In the genomic region with DNA sequence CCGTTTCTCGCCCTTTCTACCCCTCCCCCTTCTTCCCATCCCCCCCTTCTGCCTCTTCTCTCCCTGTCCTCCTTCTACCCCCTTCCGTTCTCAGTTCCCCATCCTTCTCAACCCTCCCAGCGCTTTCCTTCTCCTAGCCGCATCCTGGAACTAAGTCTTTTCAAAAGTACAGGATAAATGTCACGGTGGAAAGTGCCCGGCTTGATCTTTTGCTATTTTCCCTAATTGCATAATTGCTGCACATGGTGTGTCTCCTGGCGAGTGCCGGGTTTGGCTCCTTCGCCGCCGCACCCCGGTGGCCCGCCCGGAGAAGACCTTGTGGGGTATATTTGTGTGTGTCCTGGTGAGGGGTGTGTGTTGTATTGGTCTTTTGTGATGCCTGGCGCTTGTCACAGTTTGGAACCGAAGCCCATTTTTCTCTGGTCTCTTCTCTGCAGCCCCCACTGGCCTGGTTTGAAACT, we compare ENCODE assay signal across 8 cellular contexts. TPM values are rescaled to one million over a fixed set of nuclear protein-coding genes. Genes with fewer than 3 reads are reported as not detected.
DNase-seq lines count a peak whose midpoint lies in the region; ATAC-seq and TF ChIP-seq lines count a peak whose summit lies in the region.

No MANE protein-coding gene starts in this region.

- peaks cover 32% of the 10 kb centered on the region for H3K4me1 ChIP-seq in OCI-LY7 (ENCODE audit: insufficient read depth, low read length, poor library complexity, severe bottlenecking)

- peaks cover 52% of the 10 kb centered on the region for H3K79me2 ChIP-seq in OCI-LY7 (ENCODE audit: insufficient read depth, low read depth, low read length)

- no peak for TF ChIP-seq CTCF in GM12864 (IDR thresholded peaks at IDR 0.05; ENCODE audit: low read depth, low read length, missing control alignments)
- TF ChIP-seq CTCF in OCI-LY7 (conservative IDR thresholded peaks at IDR 0.05; ENCODE audit: low read length) = no peak
- no peak for TF ChIP-seq CTCF in cardiac fibroblast (IDR thresholded peaks at IDR 0.05; ENCODE audit: low read depth, low read length)
- no peak for TF ChIP-seq CTCF in kidney epithelial cell (IDR thresholded peaks at IDR 0.05; ENCODE audit: insufficient read depth, low read length, poor library complexity, severe bottlenecking)

- peak overlapping the region; percentile 33 for H3K27ac ChIP-seq in OCI-LY7 (ENCODE audit: low read depth, low read length, poor library complexity, severe bottlenecking)

- peak overlapping the region; percentile 80 for H2AFZ ChIP-seq in OCI-LY7 (ENCODE audit: low read length)

- H3K36me3 ChIP-seq in OCI-LY7 (ENCODE audit: insufficient read depth, low read length) (peaks cover 3% of the 10 kb centered on the region; the same call in 1 of the 2 replicates), kidney epithelial cell (ENCODE audit: control insufficient read depth, insufficient read depth, low read length) (no peaks in the 10 kb centered on the region)

- DNase-seq in GM12864 (ENCODE audit: low read depth) (no peak), OCI-LY7 (ENCODE audit: low spot score) (peak; percentile 46), cardiac fibroblast (ENCODE audit: low read depth in 2 of 2) (peak in 1 of 2 donors; percentile 32), kidney epithelial cell (ENCODE audit: low read depth) (no peak), NCI-H2227 treated with DMSO at 0.1 percent for 48 hours (lab: John Stamatoyannopoulos, UW) (no peak)
- DNase-seq in stimulated activated CD4-positive, alpha-beta T cell treated with anti-CD3 and anti-CD28 coated beads, Interleukin-12 subunit alpha, Interleukin-12 subunit beta, amount 100 ng/mL, for 48 hours (ENCODE audit: low read depth in 2 of 3, low spot score in 1 of 3) = peak in 2 of 3 donors; percentile 7 to 8

- intact Hi-C loops in OCI-LY7 (cut with micrococcal nuclease; ENCODE audit: unreplicated experiment) = loop anchor here (2.0 to 10.0 kb wide), 6 partner anchors 141 to 744 kb away; partner anchors contain the start of genes NR1D2 and UBE2E1

- H4K20me1 ChIP-seq in OCI-LY7 (ENCODE audit: insufficient read depth, low read length) = 0 out of 2 replicates have a peak, but pooled peaks cover 4% of the 10 kb centered on the region

- no TSS peak for BruUV-seq in OCI-LY7 (replicated peaks; lab: Mats Ljungman, UMichigan)

- POLR2A ChIA-PET in OCI-LY7 (lab: Charles Lee) = no interaction called here

- H3K4me2 ChIP-seq in OCI-LY7 (ENCODE audit: low read length) = peak overlapping the region; percentile 89

- H3K9me3 ChIP-seq in OCI-LY7 (ENCODE audit: low read length) = no peaks in the 10 kb centered on the region

- no peaks in the 10 kb centered on the region for H3K27me3 ChIP-seq in kidney epithelial cell (ENCODE audit: control insufficient read depth, insufficient read depth, low read length)

- H3K9me2 ChIP-seq in OCI-LY7 (ENCODE audit: insufficient read depth, low read length) = no peaks in the 10 kb centered on the region

- ATAC-seq in HG02610 (IDR thresholded peaks at IDR 0.05; ENCODE audit: unreplicated experiment) = peak; percentile 24
- no peak for ATAC-seq in GM21737 (IDR thresholded peaks at IDR 0.05; ENCODE audit: unreplicated experiment)

- H3K4me3 ChIP-seq in GM12864 (ENCODE audit: low read depth, low read length) = peak overlapping the region; percentile 70
- H3K4me3 ChIP-seq in OCI-LY7 (ENCODE audit: low read depth, low read length, poor library complexity, severe bottlenecking) = peak overlapping the region; percentile 99
- peak overlapping the region; percentile 86 to 98 for H3K4me3 ChIP-seq in cardiac fibroblast (replicated peaks in 1 of 2; ENCODE audit: low read depth in 2 of 2, low read length in 2 of 2)
- H3K4me3 ChIP-seq in kidney epithelial cell (ENCODE audit: low read depth, low read length) = peak overlapping the region; percentile 96

- CTCF ChIA-PET in OCI-LY7 (lab: Charles Lee; ENCODE audit: unreplicated experiment) = no interaction called here

RNA-seq across cellular contexts. Expression of gene UBE2E2, which starts 0.6 kb away (rescaled TPM):
- total RNA-seq in OCI-LY7 (2014; rRNA removed; shearing (Covaris generic)) = 41.1 and 63.2 TPM in 2 replicates
- total RNA-seq in OCI-LY7 (2022) = 48.8 and 58.0 TPM in 2 replicates
- 28.7 and 67.7 TPM in 2 replicates for total RNA-seq in kidney epithelial cell

Comparison
In these comparisons a context has a peak if more than half of its experiments do, and no peak if none do; other contexts are left out.
1. DNase-seq: peak in OCI-LY7 (single experiment) and stimulated activated CD4-positive, alpha-beta T cell treated with anti-CD3 and anti-CD28 coated beads, Interleukin-12 subunit alpha, Interleukin-12 subunit beta, amount 100 ng/mL, for 48 hours (2 of 3); none in GM12864 (single experiment), kidney epithelial cell (single experiment) and NCI-H2227 treated with DMSO at 0.1 percent for 48 hours (single experiment).
2. Peak in every context shown above with its lines, with median percentiles within 50 percentile points of each other: H3K4me3 ChIP-seq.